ENCODE assay signal across 1 cellular context in genomic region chr6:166398348-166398747, GRCh38.
TF ChIP-seq lines count a peak whose summit lies in the region.

No MANE protein-coding gene starts in this region.

TF ChIP-seq in HEK293, 187 proteins besides CTCF, POLR2A, EP300 and RAD21:
- TF ChIP-seq ZNF639 (tag by site-specific recombination; IDR thresholded peaks at IDR 0.05): no peak
- TF ChIP-seq ATF2 (tag by site-specific recombination; IDR thresholded peaks at IDR 0.05; ENCODE audit: low read depth): peak; percentile 27; the same call in 1 of the 2 replicates
